8 cellular contexts compared by ENCODE assay signal in genomic region chr19:50555447-50556235, GRCh38. TPM values are rescaled to one million over a fixed set of nuclear protein-coding genes. Genes with fewer than 3 reads are reported as not detected.
DNase-seq lines count a peak whose midpoint lies in the region; FAIRE-seq and TF ChIP-seq lines count a peak whose summit lies in the region.
"Had no signal": no experiment of that assay in that cellular context is flagged by ENCODE, and none has a peak within 500 bp of the region (broad histone marks: within the 10 kb centered on the region; RNA-seq: fewer than 3 reads in every experiment).

No MANE protein-coding gene starts in this region.

- H3K27me3 ChIP-seq in endodermal cell (ENCODE audit: control insufficient read depth, insufficient read depth, low read length, poor library complexity, severe bottlenecking) (no peaks in the 10 kb centered on the region), rectal smooth muscle tissue (ENCODE audit: control insufficient read depth, insufficient read depth, low read length) (peaks cover 7% of the 10 kb centered on the region)

- no peak overlapping the region for H3K27ac Mint-ChIP-seq in endodermal cell
- H3K27ac Mint-ChIP-seq in activated T-cell treated with anti-CD3 and anti-CD28 coated beads, Interleukin-2, amount 50 U/mL, for 24 hours, result no peak overlapping the region

- peaks cover 6% of the 10 kb centered on the region for H3K4me1 Mint-ChIP-seq in endodermal cell
- peaks cover 8% of the 10 kb centered on the region for H3K4me1 Mint-ChIP-seq in activated T-cell treated with anti-CD3 and anti-CD28 coated beads, Interleukin-2, amount 50 U/mL, for 24 hours (ENCODE audit: low read depth)

- no peaks in the 10 kb centered on the region for H3K9me3 Mint-ChIP-seq in endodermal cell
- no peaks in the 10 kb centered on the region for H3K9me3 Mint-ChIP-seq in activated T-cell treated with anti-CD3 and anti-CD28 coated beads, Interleukin-2, amount 50 U/mL, for 24 hours

- no peak for TF ChIP-seq CTCF in endodermal cell (conservative IDR thresholded peaks at IDR 0.05)

- peaks cover 86% of the 10 kb centered on the region for H3K27me3 Mint-ChIP-seq in endodermal cell (ENCODE audit: insufficient read depth)
- H3K27me3 Mint-ChIP-seq in activated T-cell treated with anti-CD3 and anti-CD28 coated beads, Interleukin-2, amount 50 U/mL, for 24 hours, result peaks cover 81% of the 10 kb centered on the region

- DNase-seq in G401 (ENCODE audit: low spot score), result peak; percentile 86
- DNase-seq in NCI-H2227 (lab: John Stamatoyannopoulos, UW; ENCODE audit: unreplicated experiment), result peak; percentile 59
- peak; percentile 87 for DNase-seq in endodermal cell
- DNase-seq in NCI-H2107 (lab: John Stamatoyannopoulos, UW), result no peak
- no peak for DNase-seq in urothelium cell line (ENCODE audit: low spot score)
- DNase-seq in activated T-cell treated with anti-CD3 and anti-CD28 coated beads, Interleukin-2, amount 50 U/mL, for 24 hours, result no peak

- H3K27ac ChIP-seq in endodermal cell (ENCODE audit: low read depth, low read length) (no peak overlapping the region), rectal smooth muscle tissue (ENCODE audit: low read depth, low read length) (no peak overlapping the region)

- H3K4me1 ChIP-seq in endodermal cell (ENCODE audit: control insufficient read depth, insufficient read depth, low read length) (no peaks in the 10 kb centered on the region), rectal smooth muscle tissue (ENCODE audit: control insufficient read depth, insufficient read depth, low read length) (no peaks in the 10 kb centered on the region)

- H3K4me3 ChIP-seq in endodermal cell (ENCODE audit: low read length), result peak overlapping the region; percentile 75
- peak overlapping the region; percentile 32 for H3K4me3 ChIP-seq in rectal smooth muscle tissue (ENCODE audit: low read length)

- no peaks in the 10 kb centered on the region for H3K9me3 ChIP-seq in endodermal cell (ENCODE audit: control insufficient read depth, low read length)

- H3K36me3 ChIP-seq in endodermal cell (ENCODE audit: control insufficient read depth, insufficient read depth, low read length) (no peaks in the 10 kb centered on the region), rectal smooth muscle tissue (ENCODE audit: control insufficient read depth, insufficient read depth, low read length) (no peaks in the 10 kb centered on the region)

- peak overlapping the region; percentile 71 for H3K4me3 Mint-ChIP-seq in endodermal cell
- no peak overlapping the region for H3K4me3 Mint-ChIP-seq in activated T-cell treated with anti-CD3 and anti-CD28 coated beads, Interleukin-2, amount 50 U/mL, for 24 hours

- no peak for FAIRE-seq in urothelium cell line (lab: Jason Lieb, UNC)

- H3K36me3 Mint-ChIP-seq in endodermal cell (ENCODE audit: low read depth), result no peaks in the 10 kb centered on the region
- H3K36me3 Mint-ChIP-seq in activated T-cell treated with anti-CD3 and anti-CD28 coated beads, Interleukin-2, amount 50 U/mL, for 24 hours (ENCODE audit: low read depth), result no peaks in the 10 kb centered on the region

- in situ Hi-C loops in G401 (cut with HindIII; ENCODE audit: low sequenced_read_pairs), result no loop called here

- H3K9ac ChIP-seq in endodermal cell (ENCODE audit: extremely low read depth, low read length, poor library complexity, severe bottlenecking), result no peak overlapping the region
- no peak overlapping the region for H3K9ac ChIP-seq in rectal smooth muscle tissue (ENCODE audit: low read length)

- 66% methylated on average over 13 to 25 of the region's 25 CpGs for WGBS in endodermal cell (ENCODE audit: insufficient coverage in 1 of 2, insufficient read length in 1 of 2), 2 experiments

RNA-seq across cellular contexts. Expression of gene LRRC4B, which starts 12.6 kb away (rescaled TPM):
- total RNA-seq in G401 (2014; rRNA removed; shearing (Covaris generic)), result 16.5 and 19.2 TPM in 2 replicates
- 1 to 10 TPM; 2.3 to 7.0 TPM for total RNA-seq in endodermal cell
- polyA plus RNA-seq in endodermal cell (2013, experiment 1 of 2), result 48.9 TPM
- polyA plus RNA-seq in endodermal cell (2013, experiment 2 of 2), result 53.8 TPM

RNA-seq across cellular contexts. Expression of gene ASPDH, which starts 41.9 kb away (rescaled TPM):
- not detected in 2 replicates for total RNA-seq in G401 (2014; rRNA removed; shearing (Covaris generic))
- not detected for total RNA-seq in endodermal cell
- polyA plus RNA-seq in endodermal cell (2013, experiment 1 of 2), result not detected
- polyA plus RNA-seq in endodermal cell (2013, experiment 2 of 2), result not detected
- total RNA-seq: mucosa of gallbladder had no signal

RNA-seq across cellular contexts. Expression of gene JOSD2, which starts 44.6 kb away (rescaled TPM):
- total RNA-seq in G401 (2014; rRNA removed; shearing (Covaris generic)), result 13.6 and 33.3 TPM in 2 replicates
- 10 to 100 TPM; 12.1 to 13.7 TPM for total RNA-seq in endodermal cell
- polyA plus RNA-seq in endodermal cell (2013, experiment 1 of 2), result 5.6 TPM
- polyA plus RNA-seq in endodermal cell (2013, experiment 2 of 2), result 4.8 TPM

Comparison
In these comparisons a context has a peak if more than half of its experiments do, and no peak if none do; other contexts are left out.
1. DNase-seq: peak in G401 (single experiment), NCI-H2227 (single experiment) and endodermal cell (single experiment); none in NCI-H2107 (single experiment), urothelium cell line (single experiment) and activated T-cell treated with anti-CD3 and anti-CD28 coated beads, Interleukin-2, amount 50 U/mL, for 24 hours (single experiment).